Comparison of ENCODE assay signal across 21 cellular contexts in genomic region chr4:184957451-184958115, GRCh38.
"Had no signal": no experiment of that assay in that cellular context is flagged by ENCODE, and none has a peak within 500 bp of the region (broad histone marks: within the 10 kb centered on the region; RNA-seq: fewer than 3 reads in every experiment).

No MANE protein-coding gene starts in this region.

- H3K4me1 ChIP-seq: adrenal gland, esophagus muscularis mucosa had no signal

- H3K4me1 Mint-ChIP-seq: immature natural killer cell; stimulated activated naive CD8-positive, alpha-beta T cell treated with anti-CD3 and anti-CD28 coated beads, Interleukin-15, amount 100 ng/mL, for 72 hours had no signal

- H3K36me3 ChIP-seq: adrenal gland, cardiac muscle cell, esophagus muscularis mucosa, heart right ventricle, right lobe of liver, suprapubic skin had no signal

- DNase-seq: activated CD4-positive, alpha-beta T cell treated with anti-CD3 and anti-CD28 coated beads, Interleukin-2, amount 50 U/mL, for 4 hours; activated gamma-delta T cell; effector CD8-positive, alpha-beta T cell; heart right ventricle; immature natural killer cell; kidney glomerular epithelial cell; left ventricle myocardium superior; small intestine; stimulated activated CD4-positive, alpha-beta T cell treated with anti-CD3 and anti-CD28 coated beads, Interleukin-15, amount 100 ng/mL, for 24 hours; stimulated activated CD4-positive, alpha-beta T cell treated with anti-CD3 and anti-CD28 coated beads, Interleukin-2, amount 100 ng/mL, for 48 hours; stimulated activated naive CD8-positive, alpha-beta T cell treated with anti-CD3 and anti-CD28 coated beads, Interleukin-15, amount 100 ng/mL, for 72 hours; trophoblast cell had no signal

- H3K4me3 ChIP-seq: adrenal gland, cardiac muscle cell, esophagus muscularis mucosa, heart right ventricle, right lobe of liver, suprapubic skin had no signal

- H3K4me3 Mint-ChIP-seq: activated naive CD4-positive, alpha-beta T cell treated with anti-CD3 and anti-CD28 coated beads, Interleukin-2, amount 50 U/mL, for 24 hours; dendritic cell treated with granulocyte-macrophage colony-stimulating factor and Interleukin-4, amounts not matched to agents 40 ng/mL and 50 ng/mL, for 4 days; immature natural killer cell; neural crest cell; stimulated activated naive CD8-positive, alpha-beta T cell treated with anti-CD3 and anti-CD28 coated beads, Interleukin-15, amount 100 ng/mL, for 72 hours; T-helper 2 cell treated with Interferon-gamma antibody and Interleukin-4, amounts not matched to agents 5 μg/mL and 100 μg/mL, for 36 hours had no signal

- H3K9me3 ChIP-seq: adrenal gland, esophagus muscularis mucosa, heart right ventricle, right lobe of liver, suprapubic skin had no signal

- H3K27ac ChIP-seq: adrenal gland, cardiac muscle cell, esophagus muscularis mucosa, heart right ventricle, right lobe of liver, suprapubic skin had no signal

- H3K9me3 Mint-ChIP-seq: activated naive CD4-positive, alpha-beta T cell treated with anti-CD3 and anti-CD28 coated beads, Interleukin-2, amount 50 U/mL, for 24 hours; dendritic cell treated with granulocyte-macrophage colony-stimulating factor and Interleukin-4, amounts not matched to agents 40 ng/mL and 50 ng/mL, for 4 days; immature natural killer cell; neural crest cell; stimulated activated naive CD8-positive, alpha-beta T cell treated with anti-CD3 and anti-CD28 coated beads, Interleukin-15, amount 100 ng/mL, for 72 hours; T-helper 2 cell treated with Interferon-gamma antibody and Interleukin-4, amounts not matched to agents 5 μg/mL and 100 μg/mL, for 36 hours had no signal

- ATAC-seq: right lobe of liver; stimulated activated naive CD8-positive, alpha-beta T cell treated with anti-CD3 and anti-CD28 coated beads, Interleukin-15, amount 100 ng/mL, for 72 hours had no signal

- H3K27me3 ChIP-seq: cardiac muscle cell, right lobe of liver, suprapubic skin had no signal

- H3K36me3 Mint-ChIP-seq: activated naive CD4-positive, alpha-beta T cell treated with anti-CD3 and anti-CD28 coated beads, Interleukin-2, amount 50 U/mL, for 24 hours; immature natural killer cell had no signal

- H3K27ac Mint-ChIP-seq: activated naive CD4-positive, alpha-beta T cell treated with anti-CD3 and anti-CD28 coated beads, Interleukin-2, amount 50 U/mL, for 24 hours; dendritic cell treated with granulocyte-macrophage colony-stimulating factor and Interleukin-4, amounts not matched to agents 40 ng/mL and 50 ng/mL, for 4 days; immature natural killer cell; stimulated activated naive CD8-positive, alpha-beta T cell treated with anti-CD3 and anti-CD28 coated beads, Interleukin-15, amount 100 ng/mL, for 72 hours; T-helper 2 cell treated with Interferon-gamma antibody and Interleukin-4, amounts not matched to agents 5 μg/mL and 100 μg/mL, for 36 hours had no signal
